ENCODE assay signal across 7 cellular contexts in the genomic region with DNA sequence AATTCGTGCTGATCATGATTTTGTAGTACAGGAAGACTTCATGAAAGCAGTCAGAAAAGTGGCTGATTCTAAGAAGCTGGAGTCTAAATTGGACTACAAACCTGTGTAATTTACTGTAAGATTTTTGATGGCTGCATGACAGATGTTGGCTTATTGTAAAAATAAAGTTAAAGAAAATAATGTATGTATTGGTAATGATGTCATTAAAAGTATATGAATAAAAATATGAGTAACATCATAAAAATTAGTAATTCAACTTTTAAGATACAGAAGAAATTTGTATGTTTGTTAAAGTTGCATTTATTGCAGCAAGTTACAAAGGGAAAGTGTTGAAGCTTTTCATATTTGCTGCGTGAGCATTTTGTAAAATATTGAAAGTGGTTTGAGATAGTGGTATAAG. TPM values are rescaled to one million over a fixed set of nuclear protein-coding genes. Genes with fewer than 3 reads are reported as not detected.
DNase-seq lines count a peak whose midpoint lies in the region; ATAC-seq, FAIRE-seq and TF ChIP-seq lines count a peak whose summit lies in the region.
"Not testable (repeated sequence)": the region's sequence is repeated elsewhere in the genome, so short reads cannot be mapped to it uniquely, and the experiment has no call there.

No MANE protein-coding gene starts in this region.

- CTCF ChIA-PET in CD4-positive, alpha-beta T cell (lab: Charles Lee): interaction anchor here (0.9 to 1.0 kb wide), 2 partner anchors 14 to 63 kb away, joined by 3 read pairs; no protein-coding TSS in a partner anchor
- CTCF ChIA-PET in HEK293 (lab: Yijun Ruan, JAX); K562 (lab: Yijun Ruan, JAX; ENCODE audit: low intra/inter-chr PET ratio): not testable (repeated sequence)

- H3K4me3 Mint-ChIP-seq in CD4-positive, alpha-beta T cell: not testable (repeated sequence)

- peaks cover 77% of the 10 kb centered on the region for H3K36me3 Mint-ChIP-seq in CD4-positive, alpha-beta T cell (ENCODE audit: low read depth)

- TF ChIP-seq RAD21 in K562 (CRISPR knock-in tag; conservative IDR thresholded peaks at IDR 0.05 in 1 of 2, IDR thresholded peaks at IDR 0.05 in 1 of 2): not testable (repeated sequence)

- not testable (repeated sequence) for H3K9ac ChIP-seq in K562 (ENCODE audit: insufficient read depth in 1 of 2, low read depth in 2 of 2, low read length in 2 of 2); kidney (ENCODE audit: low read length in 2 of 2); smooth muscle cell (ENCODE audit: low read depth)

- not testable (repeated sequence) for DNase-seq in CD4-positive, alpha-beta T cell; K562 (ENCODE audit: extremely low read depth in 1 of 4, low spot score in 3 of 4); kidney; pancreas; smooth muscle cell (lab: John Stamatoyannopoulos, UW; ENCODE audit: unreplicated experiment)

- not testable (repeated sequence) for FAIRE-seq in K562 (lab: Jason Lieb, UNC)
- FAIRE-seq in endometrium (lab: Jason Lieb, UNC): peak; percentile 58
- peak; percentile 30 for FAIRE-seq in kidney (lab: Jason Lieb, UNC)
- FAIRE-seq in pancreas (lab: Jason Lieb, UNC): peak; percentile 41

- H3K4me2 ChIP-seq in K562 (ENCODE audit: insufficient read depth, low read length); smooth muscle cell: not testable (repeated sequence)

- ATAC-seq in CD4-positive, alpha-beta T cell (ENCODE audit: poor library complexity); K562; pancreas: not testable (repeated sequence)

- not testable (repeated sequence) for H3K27me3 Mint-ChIP-seq in CD4-positive, alpha-beta T cell

- H3K9me1 ChIP-seq in K562 (ENCODE audit: control insufficient read depth, insufficient read depth, low read length): not testable (repeated sequence)

- H3F3A ChIP-seq in smooth muscle cell (ENCODE audit: low read depth): peaks cover 28% of the 10 kb centered on the region

- POLR2A ChIA-PET in CD4-positive, alpha-beta T cell (lab: Charles Lee): interaction anchor here (0.7 to 5.8 kb wide), 3 partner anchors 15 to 121 kb away, joined by 3 to 113 read pairs (median 4); partner anchors contain the start of gene PSMC6
- POLR2A ChIA-PET in HEK293 (lab: Yijun Ruan, JAX): not testable (repeated sequence)
- POLR2A ChIA-PET in K562 (lab: Yijun Ruan, JAX): interaction anchor here (1.2 kb wide), 1 partner anchor 60 kb away, joined by 3 read pairs; no protein-coding TSS in a partner anchor

- H3K4me1 Mint-ChIP-seq in CD4-positive, alpha-beta T cell (ENCODE audit: low read depth): peaks cover 39% of the 10 kb centered on the region

- not testable (repeated sequence) for TF ChIP-seq EP300 in K562 (IDR thresholded peaks at IDR 0.05; ENCODE audit: low read length)

- in situ Hi-C loops in K562 (cut with MboI): not testable (repeated sequence)

- intact Hi-C loops in CD4-positive, alpha-beta T cell (cut with DNase I, micrococcal nuclease); K562 (cut with micrococcal nuclease); kidney (cut with DNase I); pancreas (cut with DNase I): not testable (repeated sequence)

- peak overlapping the region; percentile 94 for H3K27ac Mint-ChIP-seq in CD4-positive, alpha-beta T cell

- H3K9me3 Mint-ChIP-seq in CD4-positive, alpha-beta T cell: not testable (repeated sequence)

- H3K36me3 ChIP-seq in HEK293 (ENCODE audit: control insufficient read depth in 2 of 2, insufficient read depth in 1 of 2, low read length in 2 of 2) (peaks cover 55 to 59% of the 10 kb centered on the region in 2 experiments), K562 (ENCODE audit: control insufficient read depth, insufficient read depth, low read length) (peaks cover 53% of the 10 kb centered on the region; the same call in 2 of the 3 replicates), kidney (ENCODE audit: control insufficient read depth in 1 of 2, insufficient read depth in 2 of 2, low read length in 2 of 2) (peaks cover 16 to 24% of the 10 kb centered on the region in 2 donors), pancreas (peaks cover 0 to 18% (median 15%) of the 10 kb centered on the region in 3 donors), smooth muscle cell (ENCODE audit: low read depth) (peaks cover 40% of the 10 kb centered on the region)

- BruUV-seq in K562 (replicated peaks; lab: Mats Ljungman, UMichigan): not testable (repeated sequence)

- H3K4me1 ChIP-seq in HEK293 (ENCODE audit: control insufficient read depth, insufficient read depth, low read length); kidney (ENCODE audit: control insufficient read depth in 1 of 2, insufficient read depth in 1 of 2, low read depth in 1 of 2, low read length in 2 of 2); pancreas; smooth muscle cell (ENCODE audit: low read depth): not testable (repeated sequence)
- peaks cover 0 to 12% of the 10 kb centered on the region in 2 experiments; a peak in 2 of 5 replicates for H3K4me1 ChIP-seq in K562 (replicated peaks in 1 of 2; ENCODE audit: control insufficient read depth in 2 of 2, insufficient read depth in 2 of 2, low read length in 2 of 2)

- WGBS in K562 (ENCODE audit: insufficient coverage, low coverage, missing lambda C conversion rate): 100% methylated on average over 2 of the region's 2 CpGs
- 92 to 95% methylated on average over 2 of the region's 2 CpGs for WGBS in pancreas, 2 donors
- 95% methylated on average over 2 of the region's 2 CpGs for WGBS in smooth muscle cell (ENCODE audit: low lambda C conversion rate)

- H4K20me1 ChIP-seq in K562 (replicated peaks; ENCODE audit: control insufficient read depth, insufficient read depth, low read length): not testable (repeated sequence)
- H4K20me1 ChIP-seq in smooth muscle cell (ENCODE audit: low read depth): peaks cover 38% of the 10 kb centered on the region

- not testable (repeated sequence) for TF ChIP-seq CTCF in CD4-positive, alpha-beta T cell (IDR thresholded peaks at IDR 0.05); HEK293 (tag by site-specific recombination; IDR thresholded peaks at IDR 0.05); K562 (IDR thresholded peaks at IDR 0.05 in 2 of 3, conservative IDR thresholded peaks at IDR 0.05 in 1 of 3; ENCODE audit: insufficient read depth in 2 of 3, low read depth in 1 of 3, low read length in 3 of 3); kidney (IDR thresholded peaks at IDR 0.05; ENCODE audit: borderline replicate concordance, extremely low read depth, insufficient read depth); pancreas (IDR thresholded peaks at IDR 0.05); smooth muscle cell (IDR thresholded peaks at IDR 0.05; ENCODE audit: borderline replicate concordance, insufficient read depth, poor library complexity, severe bottlenecking)

- H3K79me2 ChIP-seq in K562 (ENCODE audit: control insufficient read depth, insufficient read depth, low read length) (peaks cover 24% of the 10 kb centered on the region), smooth muscle cell (ENCODE audit: low read depth) (peaks cover 19% of the 10 kb centered on the region)

- H3K27ac ChIP-seq in CD4-positive, alpha-beta T cell (ENCODE audit: low read depth, low read length); HEK293 (ENCODE audit: extremely low read depth, low read depth, low read length); K562 (ENCODE audit: extremely low read depth, low read depth, low read length); kidney (ENCODE audit: low read depth in 2 of 2, low read length in 2 of 2); pancreas: not testable (repeated sequence)
- H3K27ac ChIP-seq in smooth muscle cell (ENCODE audit: low read depth): peak overlapping the region; percentile 37

- TF ChIP-seq POLR2A in K562 (conservative IDR thresholded peaks at IDR 0.05): not testable (repeated sequence)

- not testable (repeated sequence) for H3K27me3 ChIP-seq in CD4-positive, alpha-beta T cell (ENCODE audit: control insufficient read depth, insufficient read depth, low read length); K562 (ENCODE audit: control insufficient read depth in 2 of 2, insufficient read depth in 2 of 2, low read length in 2 of 2); pancreas; smooth muscle cell (ENCODE audit: low read depth)

- H3K9me3 ChIP-seq in CD4-positive, alpha-beta T cell (ENCODE audit: control insufficient read depth, low read length); HEK293 (ENCODE audit: control insufficient read depth, insufficient read depth, low read depth, low read length); K562 (replicated peaks; ENCODE audit: control insufficient read depth, insufficient read depth, low read depth, low read length); kidney (ENCODE audit: control insufficient read depth in 1 of 2, low read length in 2 of 2); pancreas; smooth muscle cell (replicated peaks; ENCODE audit: low read depth): not testable (repeated sequence)

- not testable (repeated sequence) for H2AFZ ChIP-seq in K562 (ENCODE audit: low read depth, low read length); smooth muscle cell (ENCODE audit: low read depth)

- not testable (repeated sequence) for H3K4me3 ChIP-seq in HEK293 (ENCODE audit: low read depth, low read length); K562; kidney (ENCODE audit: low read length in 2 of 2); pancreas; smooth muscle cell

RNA-seq across cellular contexts. Expression of gene STYX, which starts 2.5 kb away (rescaled TPM):
- 10 to 100 TPM; 15.3 to 16.2 TPM for total RNA-seq in CD4-positive, alpha-beta T cell
- 2.7 and 13.4 TPM in 2 replicates for total RNA-seq in K562 (2011; cell fraction: chromatin; rRNA removed; ENCODE audit: low replicate concordance)
- total RNA-seq in K562 (2011; cell fraction: nucleolus; rRNA removed): 2.5 and 3.2 TPM in 2 replicates
- total RNA-seq in K562 (2011; cell fraction: nucleoplasm; rRNA removed): 9.5 and 15.9 TPM in 2 replicates
- total RNA-seq in K562 (2014; rRNA removed) (5.5 and 8.0 TPM in 2 replicates), K562 (2014; rRNA removed; fragmentation: Illumina TruSeq; extraction: Trizol) (15.4 and 17.7 TPM in 2 replicates), K562 (2015; rRNA removed; fragmentation: Illumina TruSeq; extraction: Trizol) (11.0 and 11.6 TPM in 2 replicates), K562 (2021) (10.6 and 11.1 TPM in 2 replicates), kidney (11.5 TPM), pancreas (1 to 10 TPM; 4.5 to 7.8 (median 5.9) TPM), smooth muscle cell (17.9 and 20.3 TPM in 2 replicates)
- polyA plus RNA-seq in K562 (2011; rRNA removed) (8.6 and 11.1 TPM in 2 replicates), K562 (2014; fragmentation: Illumina TruSeq; extraction: Trizol) (8.1 and 8.3 TPM in 2 replicates), K562 (2014; fragmentation: Nextera tagmentation; extraction: Ambion mirVana) (10 to 100 TPM in 1 of 2 experiments, 1 to 10 TPM in 1; 5.0 to 11.8 TPM), K562 (2014; rRNA removed) (6.3 and 8.1 TPM in 2 replicates), kidney (ENCODE audit: insufficient read depth, low read depth, low replicate concordance) (4.3 TPM), pancreas (1 to 10 TPM; 2.9 to 4.3 TPM), smooth muscle cell (8.5 TPM in 2 replicates)
- polyA plus RNA-seq in K562 (2011; cell fraction: cytosol; rRNA removed): 3.8 and 4.9 TPM in 2 replicates
- 3.2 TPM in 2 replicates for polyA plus RNA-seq in K562 (2011; cell fraction: nucleus; rRNA removed)
- 4.1 and 6.1 TPM in 2 replicates for polyA plus RNA-seq in K562 (2012)
- 12.2 and 13.4 TPM in 2 replicates for polyA minus RNA-seq in K562 (2011; rRNA and poly(A)+ RNA removed)
- polyA minus RNA-seq in K562 (2011; cell fraction: cytosol; rRNA and poly(A)+ RNA removed): 6.3 and 8.0 TPM in 2 replicates
- polyA minus RNA-seq in K562 (2011; cell fraction: nucleus; rRNA and poly(A)+ RNA removed): 4.7 and 6.4 TPM in 2 replicates

RNA-seq across cellular contexts. Expression of gene PSMC6, which starts 20.5 kb away (rescaled TPM):
- 100 to 1,000 TPM; 110 to 111 TPM for total RNA-seq in CD4-positive, alpha-beta T cell
- total RNA-seq in K562 (2011; cell fraction: chromatin; rRNA removed; ENCODE audit: low replicate concordance): 73.2 and 194 TPM in 2 replicates
- total RNA-seq in K562 (2011; cell fraction: nucleolus; rRNA removed): 41.5 and 55.9 TPM in 2 replicates
- 90.8 and 128 TPM in 2 replicates for total RNA-seq in K562 (2011; cell fraction: nucleoplasm; rRNA removed)
- total RNA-seq in K562 (2014; rRNA removed) (106 and 130 TPM in 2 replicates), K562 (2014; rRNA removed; fragmentation: Illumina TruSeq; extraction: Trizol) (182 and 213 TPM in 2 replicates), K562 (2015; rRNA removed; fragmentation: Illumina TruSeq; extraction: Trizol) (204 and 218 TPM in 2 replicates), K562 (2021) (85.9 and 91.4 TPM in 2 replicates), kidney (66.3 TPM), pancreas (10 to 100 TPM; 30.0 to 46.6 (median 31.3) TPM), smooth muscle cell (138 and 169 TPM in 2 replicates)
- polyA plus RNA-seq in K562 (2011; rRNA removed) (110 and 165 TPM in 2 replicates), K562 (2014; fragmentation: Illumina TruSeq; extraction: Trizol) (180 and 209 TPM in 2 replicates), K562 (2014; fragmentation: Nextera tagmentation; extraction: Ambion mirVana) (100 to 1,000 TPM; 214 to 224 TPM), K562 (2014; rRNA removed) (138 and 153 TPM in 2 replicates), kidney (ENCODE audit: insufficient read depth, low read depth, low replicate concordance) (81.4 TPM), pancreas (10 to 100 TPM; 53.6 to 55.8 TPM), smooth muscle cell (90.9 and 91.9 TPM in 2 replicates)
- 18.4 and 48.7 TPM in 2 replicates for polyA plus RNA-seq in K562 (2011; cell fraction: cytosol; rRNA removed)
- polyA plus RNA-seq in K562 (2011; cell fraction: nucleus; rRNA removed): 40.3 and 61.3 TPM in 2 replicates
- 67.7 and 85.2 TPM in 2 replicates for polyA plus RNA-seq in K562 (2012)
- polyA minus RNA-seq in K562 (2011; rRNA and poly(A)+ RNA removed): 149 and 164 TPM in 2 replicates
- polyA minus RNA-seq in K562 (2011; cell fraction: cytosol; rRNA and poly(A)+ RNA removed): 44.8 and 53.0 TPM in 2 replicates
- 52.0 and 99.1 TPM in 2 replicates for polyA minus RNA-seq in K562 (2011; cell fraction: nucleus; rRNA and poly(A)+ RNA removed)

RNA-seq across cellular contexts. Expression of gene ERO1A, which starts 32.2 kb away (rescaled TPM):
- 10 to 100 TPM; 58.6 to 60.7 TPM for total RNA-seq in CD4-positive, alpha-beta T cell
- 44.4 and 105 TPM in 2 replicates for total RNA-seq in K562 (2011; cell fraction: chromatin; rRNA removed; ENCODE audit: low replicate concordance)
- 25.5 and 28.2 TPM in 2 replicates for total RNA-seq in K562 (2011; cell fraction: nucleolus; rRNA removed)
- 50.2 and 68.8 TPM in 2 replicates for total RNA-seq in K562 (2011; cell fraction: nucleoplasm; rRNA removed)
- 27.6 and 31.8 TPM in 2 replicates for total RNA-seq in K562 (2014; rRNA removed)
- 30.9 and 33.5 TPM in 2 replicates for total RNA-seq in K562 (2014; rRNA removed; fragmentation: Illumina TruSeq; extraction: Trizol)
- 33.9 and 37.1 TPM in 2 replicates for total RNA-seq in K562 (2015; rRNA removed; fragmentation: Illumina TruSeq; extraction: Trizol)
- total RNA-seq in K562 (2021): 41.4 and 46.2 TPM in 2 replicates
- 40.9 and 44.6 TPM in 2 replicates for polyA plus RNA-seq in K562 (2011; rRNA removed)
- polyA plus RNA-seq in K562 (2011; cell fraction: cytosol; rRNA removed): 14.1 and 25.6 TPM in 2 replicates
- 7.9 and 12.7 TPM in 2 replicates for polyA plus RNA-seq in K562 (2011; cell fraction: nucleus; rRNA removed)
- 17.0 and 18.1 TPM in 2 replicates for polyA plus RNA-seq in K562 (2012)
- polyA plus RNA-seq in K562 (2014; fragmentation: Illumina TruSeq; extraction: Trizol): 19.9 and 25.1 TPM in 2 replicates
- 10 to 100 TPM; 11.0 to 22.3 TPM for polyA plus RNA-seq in K562 (2014; fragmentation: Nextera tagmentation; extraction: Ambion mirVana)
- 23.9 and 27.2 TPM in 2 replicates for polyA plus RNA-seq in K562 (2014; rRNA removed)
- 45.9 and 55.6 TPM in 2 replicates for polyA minus RNA-seq in K562 (2011; rRNA and poly(A)+ RNA removed)
- 19.6 and 35.3 TPM in 2 replicates for polyA minus RNA-seq in K562 (2011; cell fraction: cytosol; rRNA and poly(A)+ RNA removed)
- 10.8 and 17.7 TPM in 2 replicates for polyA minus RNA-seq in K562 (2011; cell fraction: nucleus; rRNA and poly(A)+ RNA removed)
- 40.5 TPM for total RNA-seq in kidney
- polyA plus RNA-seq in kidney (ENCODE audit: insufficient read depth, low read depth, low replicate concordance): 8.6 TPM
- 10 to 100 TPM; 21.3 to 51.0 (median 28.5) TPM for total RNA-seq in pancreas
- polyA plus RNA-seq in pancreas: 10 to 100 TPM in 1 of 2 donors, 1 to 10 TPM in 1; 9.7 to 11.0 TPM
- total RNA-seq in smooth muscle cell: 105 and 136 TPM in 2 replicates
- 50.4 and 68.1 TPM in 2 replicates for polyA plus RNA-seq in smooth muscle cell
